In the genomic region with DNA sequence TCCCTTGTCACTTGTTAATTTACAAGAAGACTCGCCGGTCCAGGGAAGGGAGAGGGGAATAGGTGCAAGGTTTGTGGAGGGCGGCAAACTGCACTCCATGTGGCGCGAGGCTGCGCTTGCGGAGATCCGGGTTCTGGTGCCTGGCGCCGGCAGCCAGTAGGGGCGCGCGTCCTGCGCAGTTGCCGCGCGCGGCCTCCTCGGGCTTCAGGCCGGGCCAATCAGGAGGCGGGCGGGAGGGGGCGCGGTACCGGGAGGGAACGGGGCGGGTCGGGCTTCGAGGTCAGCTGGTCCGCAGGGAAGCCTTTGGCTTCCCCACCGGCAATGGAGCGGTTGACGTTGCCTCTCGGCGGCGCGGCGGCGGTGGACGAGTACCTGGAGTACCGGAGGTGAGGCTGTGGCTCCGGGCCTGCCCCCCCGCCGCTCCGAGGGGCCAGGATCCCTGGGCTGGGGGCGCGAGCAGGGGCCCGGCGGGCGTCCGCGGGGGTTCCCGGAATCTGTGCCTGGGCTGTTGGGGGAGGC, we compare ENCODE assay signal across 2 cellular contexts.
TF ChIP-seq lines count a peak whose summit lies in the region.

A gene with protein sequence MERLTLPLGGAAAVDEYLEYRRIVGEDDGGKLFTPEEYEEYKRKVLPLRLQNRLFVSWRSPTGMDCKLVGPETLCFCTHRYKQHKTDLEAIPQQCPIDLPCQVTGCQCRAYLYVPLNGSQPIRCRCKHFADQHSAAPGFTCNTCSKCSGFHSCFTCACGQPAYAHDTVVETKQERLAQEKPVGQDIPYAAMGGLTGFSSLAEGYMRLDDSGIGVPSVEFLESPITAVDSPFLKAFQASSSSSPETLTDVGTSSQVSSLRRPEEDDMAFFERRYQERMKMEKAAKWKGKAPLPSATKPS (plus strand): TSS at position 302 of the 519 bp plus-strand sequence. CDS start 20 bp downstream, at position 322.

TF ChIP-seq in liver, 16 proteins besides CTCF, POLR2A, EP300 and RAD21 (continued from another document):
- TF ChIP-seq, protein P1, sequence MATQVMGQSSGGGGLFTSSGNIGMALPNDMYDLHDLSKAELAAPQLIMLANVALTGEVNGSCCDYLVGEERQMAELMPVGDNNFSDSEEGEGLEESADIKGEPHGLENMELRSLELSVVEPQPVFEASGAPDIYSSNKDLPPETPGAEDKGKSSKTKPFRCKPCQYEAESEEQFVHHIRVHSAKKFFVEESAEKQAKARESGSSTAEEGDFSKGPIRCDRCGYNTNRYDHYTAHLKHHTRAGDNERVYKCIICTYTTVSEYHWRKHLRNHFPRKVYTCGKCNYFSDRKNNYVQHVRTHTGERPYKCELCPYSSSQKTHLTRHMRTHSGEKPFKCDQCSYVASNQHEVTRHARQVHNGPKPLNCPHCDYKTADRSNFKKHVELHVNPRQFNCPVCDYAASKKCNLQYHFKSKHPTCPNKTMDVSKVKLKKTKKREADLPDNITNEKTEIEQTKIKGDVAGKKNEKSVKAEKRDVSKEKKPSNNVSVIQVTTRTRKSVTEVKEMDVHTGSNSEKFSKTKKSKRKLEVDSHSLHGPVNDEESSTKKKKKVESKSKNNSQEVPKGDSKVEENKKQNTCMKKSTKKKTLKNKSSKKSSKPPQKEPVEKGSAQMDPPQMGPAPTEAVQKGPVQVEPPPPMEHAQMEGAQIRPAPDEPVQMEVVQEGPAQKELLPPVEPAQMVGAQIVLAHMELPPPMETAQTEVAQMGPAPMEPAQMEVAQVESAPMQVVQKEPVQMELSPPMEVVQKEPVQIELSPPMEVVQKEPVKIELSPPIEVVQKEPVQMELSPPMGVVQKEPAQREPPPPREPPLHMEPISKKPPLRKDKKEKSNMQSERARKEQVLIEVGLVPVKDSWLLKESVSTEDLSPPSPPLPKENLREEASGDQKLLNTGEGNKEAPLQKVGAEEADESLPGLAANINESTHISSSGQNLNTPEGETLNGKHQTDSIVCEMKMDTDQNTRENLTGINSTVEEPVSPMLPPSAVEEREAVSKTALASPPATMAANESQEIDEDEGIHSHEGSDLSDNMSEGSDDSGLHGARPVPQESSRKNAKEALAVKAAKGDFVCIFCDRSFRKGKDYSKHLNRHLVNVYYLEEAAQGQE (IDR thresholded peaks at IDR 0.05): no peak
- peak; percentile 24 for TF ChIP-seq SP1 (IDR thresholded peaks at IDR 0.05)

TF ChIP-seq in HepG2, 621 proteins besides CTCF, POLR2A, EP300 and RAD21 (continued from another document):
- TF ChIP-seq ZC3H4 (CRISPR knock-in tag; IDR thresholded peaks at IDR 0.05; ENCODE audit: borderline replicate concordance) (no peak), PITX1 (CRISPR knock-in tag; IDR thresholded peaks at IDR 0.05) (no peak), GABPB1 (CRISPR knock-in tag; IDR thresholded peaks at IDR 0.05) (no peak), ZNF468 (CRISPR knock-in tag; IDR thresholded peaks at IDR 0.05) (no peak), NPAS2 (CRISPR knock-in tag; IDR thresholded peaks at IDR 0.05; ENCODE audit: borderline replicate concordance) (no peak), ATF7-NPFF (CRISPR knock-in tag; IDR thresholded peaks at IDR 0.05; ENCODE audit: low read depth) (no peak)
- TF ChIP-seq, protein P2, sequence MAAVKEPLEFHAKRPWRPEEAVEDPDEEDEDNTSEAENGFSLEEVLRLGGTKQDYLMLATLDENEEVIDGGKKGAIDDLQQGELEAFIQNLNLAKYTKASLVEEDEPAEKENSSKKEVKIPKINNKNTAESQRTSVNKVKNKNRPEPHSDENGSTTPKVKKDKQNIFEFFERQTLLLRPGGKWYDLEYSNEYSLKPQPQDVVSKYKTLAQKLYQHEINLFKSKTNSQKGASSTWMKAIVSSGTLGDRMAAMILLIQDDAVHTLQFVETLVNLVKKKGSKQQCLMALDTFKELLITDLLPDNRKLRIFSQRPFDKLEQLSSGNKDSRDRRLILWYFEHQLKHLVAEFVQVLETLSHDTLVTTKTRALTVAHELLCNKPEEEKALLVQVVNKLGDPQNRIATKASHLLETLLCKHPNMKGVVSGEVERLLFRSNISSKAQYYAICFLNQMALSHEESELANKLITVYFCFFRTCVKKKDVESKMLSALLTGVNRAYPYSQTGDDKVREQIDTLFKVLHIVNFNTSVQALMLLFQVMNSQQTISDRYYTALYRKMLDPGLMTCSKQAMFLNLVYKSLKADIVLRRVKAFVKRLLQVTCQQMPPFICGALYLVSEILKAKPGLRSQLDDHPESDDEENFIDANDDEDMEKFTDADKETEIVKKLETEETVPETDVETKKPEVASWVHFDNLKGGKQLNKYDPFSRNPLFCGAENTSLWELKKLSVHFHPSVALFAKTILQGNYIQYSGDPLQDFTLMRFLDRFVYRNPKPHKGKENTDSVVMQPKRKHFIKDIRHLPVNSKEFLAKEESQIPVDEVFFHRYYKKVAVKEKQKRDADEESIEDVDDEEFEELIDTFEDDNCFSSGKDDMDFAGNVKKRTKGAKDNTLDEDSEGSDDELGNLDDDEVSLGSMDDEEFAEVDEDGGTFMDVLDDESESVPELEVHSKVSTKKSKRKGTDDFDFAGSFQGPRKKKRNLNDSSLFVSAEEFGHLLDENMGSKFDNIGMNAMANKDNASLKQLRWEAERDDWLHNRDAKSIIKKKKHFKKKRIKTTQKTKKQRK (IDR thresholded peaks at IDR 0.05; ENCODE audit: low read length): no peak
- TF ChIP-seq, protein P3, sequence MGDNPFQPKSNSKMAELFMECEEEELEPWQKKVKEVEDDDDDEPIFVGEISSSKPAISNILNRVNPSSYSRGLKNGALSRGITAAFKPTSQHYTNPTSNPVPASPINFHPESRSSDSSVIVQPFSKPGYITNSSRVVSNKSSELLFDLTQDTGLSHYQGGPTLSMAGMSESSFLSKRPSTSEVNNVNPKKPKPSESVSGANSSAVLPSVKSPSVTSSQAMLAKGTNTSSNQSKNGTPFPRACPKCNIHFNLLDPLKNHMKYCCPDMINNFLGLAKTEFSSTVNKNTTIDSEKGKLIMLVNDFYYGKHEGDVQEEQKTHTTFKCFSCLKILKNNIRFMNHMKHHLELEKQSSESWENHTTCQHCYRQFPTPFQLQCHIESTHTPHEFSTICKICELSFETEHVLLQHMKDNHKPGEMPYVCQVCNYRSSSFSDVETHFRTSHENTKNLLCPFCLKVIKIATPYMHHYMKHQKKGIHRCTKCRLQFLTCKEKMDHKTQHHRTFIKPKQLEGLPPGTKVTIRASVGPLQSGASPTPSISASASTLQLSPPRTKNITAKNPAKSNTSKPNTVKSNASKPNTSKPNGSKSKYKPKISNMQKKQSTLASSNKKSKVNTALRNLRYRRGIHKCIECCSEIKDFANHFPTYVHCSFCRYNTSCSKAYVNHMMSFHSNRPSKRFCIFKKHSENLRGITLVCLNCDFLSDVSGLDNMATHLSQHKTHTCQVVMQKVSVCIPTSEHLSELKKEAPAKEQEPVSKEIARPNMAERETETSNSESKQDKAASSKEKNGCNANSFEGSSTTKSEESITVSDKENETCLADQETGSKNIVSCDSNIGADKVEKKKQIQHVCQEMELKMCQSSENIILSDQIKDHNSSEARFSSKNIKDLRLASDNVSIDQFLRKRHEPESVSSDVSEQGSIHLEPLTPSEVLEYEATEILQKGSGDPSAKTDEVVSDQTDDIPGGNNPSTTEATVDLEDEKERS (CRISPR knock-in tag; IDR thresholded peaks at IDR 0.05): no peak
